ENCODE assay signal across 29 cellular contexts in the genomic region with DNA sequence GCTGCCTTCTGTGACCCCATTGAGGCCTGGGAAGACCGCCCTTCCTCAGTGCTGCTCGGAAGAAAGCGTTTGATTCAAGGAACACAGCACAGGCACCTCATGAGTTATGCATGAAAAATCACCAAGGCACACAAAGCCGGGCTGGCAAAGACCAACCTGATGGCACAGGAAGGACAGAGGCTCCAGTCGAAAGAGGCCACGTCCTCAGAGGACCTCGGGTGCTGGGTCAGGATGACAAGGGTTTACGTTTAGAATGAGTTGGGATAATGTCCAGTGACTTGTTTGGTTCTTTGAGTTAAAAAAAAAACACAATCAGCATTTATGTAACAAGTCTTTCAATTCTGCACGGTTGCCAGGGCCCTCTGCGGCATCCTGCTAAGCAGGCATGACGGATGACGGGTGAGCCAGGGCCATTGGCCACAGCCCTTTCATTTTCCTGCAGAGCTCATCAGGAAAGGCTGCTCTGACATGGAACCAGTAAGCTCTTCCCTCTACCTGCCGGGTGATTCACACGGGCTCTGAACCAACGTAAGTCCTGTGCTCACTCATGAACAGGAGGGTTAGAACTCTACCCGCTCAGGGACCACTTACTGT.
DNase-seq lines count a peak whose midpoint lies in the region; ATAC-seq, FAIRE-seq and TF ChIP-seq lines count a peak whose summit lies in the region.
"Had no signal": no experiment of that assay in that cellular context is flagged by ENCODE, and none has a peak within 500 bp of the region (broad histone marks: within the 10 kb centered on the region; RNA-seq: fewer than 3 reads in every experiment).

No MANE protein-coding gene starts in this region.

- no peaks in the 10 kb centered on the region for H3K9me2 ChIP-seq in GM23248 (ENCODE audit: insufficient read depth)

- peaks cover 40% of the 10 kb centered on the region for H3K4me1 Mint-ChIP-seq in type B pancreatic cell (ENCODE audit: unreplicated experiment)
- H3K4me1 Mint-ChIP-seq: activated naive CD4-positive, alpha-beta T cell treated with anti-CD3 and anti-CD28 coated beads, Interleukin-2, amount 50 U/mL, for 24 hours; immature natural killer cell; T-cell had no signal

- H3K27ac ChIP-seq in K562 (ENCODE audit: extremely low read depth, low read depth, low read length) = no peak overlapping the region
- H3K27ac ChIP-seq in GM23248 = no peak overlapping the region
- H3K27ac ChIP-seq in SJCRH30 = no peak overlapping the region
- no peak overlapping the region for H3K27ac ChIP-seq in tibial nerve
- H3K27ac ChIP-seq: colonic mucosa, esophagus muscularis mucosa, parathyroid adenoma, SJSA1, suprapubic skin had no signal

- no peaks in the 10 kb centered on the region for H3K36me3 ChIP-seq in K562 (ENCODE audit: control insufficient read depth, insufficient read depth, low read length)
- H3K36me3 ChIP-seq in GM23248 (ENCODE audit: low read depth) = no peaks in the 10 kb centered on the region
- no peaks in the 10 kb centered on the region for H3K36me3 ChIP-seq in SJCRH30
- no peaks in the 10 kb centered on the region for H3K36me3 ChIP-seq in tibial nerve
- H3K36me3 ChIP-seq: colonic mucosa, esophagus muscularis mucosa, SJSA1, suprapubic skin had no signal

- no peaks in the 10 kb centered on the region for H3K27me3 Mint-ChIP-seq in type B pancreatic cell

- H3K79me2 ChIP-seq in K562 (ENCODE audit: control insufficient read depth, insufficient read depth, low read length) (no peaks in the 10 kb centered on the region), GM23248 (ENCODE audit: insufficient read depth) (no peaks in the 10 kb centered on the region)
- H3K79me2 ChIP-seq: parathyroid adenoma had no signal

- peaks cover 8% of the 10 kb centered on the region; the same call in 1 of the 2 replicates for H4K20me1 ChIP-seq in K562 (replicated peaks; ENCODE audit: control insufficient read depth, insufficient read depth, low read length)
- no peaks in the 10 kb centered on the region for H4K20me1 ChIP-seq in GM23248 (ENCODE audit: insufficient read depth)

- WGBS in K562 (ENCODE audit: insufficient coverage, low coverage, missing lambda C conversion rate) = under 1% methylated on average over 16 of the region's 16 CpGs
- 69 to 70% methylated on average over 16 of the region's 16 CpGs for WGBS in GM23248 (ENCODE audit: low coverage in 1 of 2, low lambda C conversion rate in 2 of 2, missing lambda C conversion rate in 2 of 2), 2 experiments
- WGBS in tibial nerve, 2 donors = 73 to 86% methylated on average over 16 of the region's 16 CpGs

- peak overlapping the region; percentile 70 for H3K27ac Mint-ChIP-seq in type B pancreatic cell
- H3K27ac Mint-ChIP-seq: activated naive CD4-positive, alpha-beta T cell treated with anti-CD3 and anti-CD28 coated beads, Interleukin-2, amount 50 U/mL, for 24 hours; CD4-positive, alpha-beta T cell; immature natural killer cell; natural killer cell treated with Interleukin-12 subunit alpha and Interleukin-12 subunit beta and Interleukin-15 and Interleukin-18, amount 100 ng/mL, for 72 hours; T-cell had no signal

- TF ChIP-seq RAD21 in K562 (CRISPR knock-in tag; conservative IDR thresholded peaks at IDR 0.05 in 1 of 2, IDR thresholded peaks at IDR 0.05 in 1 of 2) = no peak

- no peak for DNase-seq in K562 (ENCODE audit: extremely low read depth in 1 of 4, low spot score in 3 of 4)
- DNase-seq in globus pallidus (ENCODE audit: low spot score) = peak; percentile 51
- DNase-seq in midbrain (lab: John Stamatoyannopoulos, UW) = peak; percentile 12
- DNase-seq in type B pancreatic cell (ENCODE audit: extremely low spot score, unreplicated experiment) = no peak
- no peak for DNase-seq in GM23248
- DNase-seq in SJCRH30 = no peak
- no peak for DNase-seq in tibial nerve (ENCODE audit: low spot score in 2 of 2)
- no peak for DNase-seq in HK-2 (ENCODE audit: unreplicated experiment)
- DNase-seq: activated CD4-positive, alpha-beta T cell treated with anti-CD3 and anti-CD28 coated beads, Interleukin-2, amount 50 U/mL, for 48 hours; activated CD8-positive, alpha-beta memory T cell treated with anti-CD3 and anti-CD28 coated beads, Interleukin-2, amount 50 U/mL, for 4 hours; CD4-positive, alpha-beta T cell; colonic mucosa; effector memory CD4-positive, alpha-beta T cell; immature natural killer cell; mucosa of descending colon; NCI-H2029; NCI-H526 treated with DMSO at 0.1 percent for 48 hours; stimulated activated naive CD4-positive, alpha-beta T cell; T-cell had no signal

- no peaks in the 10 kb centered on the region for H3F3A ChIP-seq in GM23248 (ENCODE audit: insufficient read depth)

- no peak overlapping the region for H3K4me3 ChIP-seq in K562
- H3K4me3 ChIP-seq in GM23248 = no peak overlapping the region
- no peak overlapping the region for H3K4me3 ChIP-seq in SJCRH30
- H3K4me3 ChIP-seq in tibial nerve = no peak overlapping the region
- H3K4me3 ChIP-seq: colonic mucosa, esophagus muscularis mucosa, mucosa of descending colon, SJSA1, suprapubic skin had no signal

- TF ChIP-seq CTCF in K562 (IDR thresholded peaks at IDR 0.05 in 2 of 3, conservative IDR thresholded peaks at IDR 0.05 in 1 of 3; ENCODE audit: insufficient read depth in 2 of 3, low read depth in 1 of 3, low read length in 3 of 3) (no peak), type B pancreatic cell (conservative IDR thresholded peaks at IDR 0.05) (no peak), tibial nerve (IDR thresholded peaks at IDR 0.05) (no peak)

- peaks cover 4% of the 10 kb centered on the region for H3K36me3 Mint-ChIP-seq in type B pancreatic cell
- H3K36me3 Mint-ChIP-seq: activated naive CD4-positive, alpha-beta T cell treated with anti-CD3 and anti-CD28 coated beads, Interleukin-2, amount 50 U/mL, for 24 hours; immature natural killer cell; natural killer cell treated with Interleukin-12 subunit alpha and Interleukin-12 subunit beta and Interleukin-15 and Interleukin-18, amount 100 ng/mL, for 72 hours; T-cell had no signal

- intact Hi-C loops in K562 (cut with micrococcal nuclease) = no loop called here

- H3K9ac ChIP-seq in K562 (ENCODE audit: insufficient read depth in 1 of 2, low read depth in 2 of 2, low read length in 2 of 2) (no peak overlapping the region), GM23248 (no peak overlapping the region)
- H3K9ac ChIP-seq: parathyroid adenoma had no signal

- H3K27me3 ChIP-seq in K562 (ENCODE audit: control insufficient read depth in 2 of 2, insufficient read depth in 2 of 2, low read length in 2 of 2) (peaks cover 12 to 66% of the 10 kb centered on the region in 2 experiments; a peak in 4 of 5 replicates), GM23248 (replicated peaks; ENCODE audit: insufficient read depth) (no peaks in the 10 kb centered on the region), SJCRH30 (peaks cover 7% of the 10 kb centered on the region; the same call in 1 of the 2 replicates), tibial nerve (no peaks in the 10 kb centered on the region)
- H3K27me3 ChIP-seq: colonic mucosa, esophagus muscularis mucosa, SJSA1, suprapubic skin had no signal

- peaks cover 15% of the 10 kb centered on the region for H3K9me3 Mint-ChIP-seq in type B pancreatic cell
- H3K9me3 Mint-ChIP-seq: activated naive CD4-positive, alpha-beta T cell treated with anti-CD3 and anti-CD28 coated beads, Interleukin-2, amount 50 U/mL, for 24 hours; CD4-positive, alpha-beta T cell; natural killer cell treated with Interleukin-12 subunit alpha and Interleukin-12 subunit beta and Interleukin-15 and Interleukin-18, amount 100 ng/mL, for 72 hours; T-cell had no signal

- no peaks in the 10 kb centered on the region; the same call in 1 of the 2 replicates for H3K9me3 ChIP-seq in K562 (replicated peaks; ENCODE audit: control insufficient read depth, insufficient read depth, low read depth, low read length)
- H3K9me3 ChIP-seq in GM23248 (ENCODE audit: low read depth) = no peaks in the 10 kb centered on the region
- no peaks in the 10 kb centered on the region for H3K9me3 ChIP-seq in SJCRH30 (replicated peaks)
- peaks cover 0 to 16% (median 0%) of the 10 kb centered on the region in 4 donors for H3K9me3 ChIP-seq in tibial nerve
- H3K9me3 ChIP-seq: colonic mucosa, esophagus muscularis mucosa, mucosa of descending colon, SJSA1, suprapubic skin had no signal

- H3K9me1 ChIP-seq in K562 (ENCODE audit: control insufficient read depth, insufficient read depth, low read length) = no peaks in the 10 kb centered on the region

- BruUV-seq in K562 (replicated peaks; lab: Mats Ljungman, UMichigan) = no TSS peak

- CTCF ChIA-PET in K562 (lab: Yijun Ruan, JAX; ENCODE audit: low intra/inter-chr PET ratio) = no interaction called here

- POLR2A ChIA-PET in K562 (lab: Yijun Ruan, JAX) = interaction anchor here (0.6 kb wide), 1 partner anchor 47 kb away, joined by 3 read pairs; no protein-coding TSS in a partner anchor

- in situ Hi-C loops in K562 (cut with MboI) (no loop called here), GM23248 (cut with MboI) (no loop called here)

- H3K4me2 ChIP-seq in K562 (ENCODE audit: insufficient read depth, low read length) (no peak overlapping the region), GM23248 (ENCODE audit: unreplicated experiment) (no peak overlapping the region)

- TF ChIP-seq EP300 in K562 (IDR thresholded peaks at IDR 0.05; ENCODE audit: low read length) = no peak
- no peak for TF ChIP-seq EP300 in tibial nerve (IDR thresholded peaks at IDR 0.05)

- no peak for ATAC-seq in K562
- ATAC-seq: mucosa of descending colon, T-cell had no signal

- H3K4me3 Mint-ChIP-seq in type B pancreatic cell = peak overlapping the region; percentile 35
- H3K4me3 Mint-ChIP-seq: activated naive CD4-positive, alpha-beta T cell treated with anti-CD3 and anti-CD28 coated beads, Interleukin-2, amount 50 U/mL, for 24 hours; CD4-positive, alpha-beta T cell; immature natural killer cell; natural killer cell treated with Interleukin-12 subunit alpha and Interleukin-12 subunit beta and Interleukin-15 and Interleukin-18, amount 100 ng/mL, for 72 hours; T-cell had no signal

- H3K4me1 ChIP-seq in K562 (replicated peaks in 1 of 2; ENCODE audit: control insufficient read depth in 2 of 2, insufficient read depth in 2 of 2, low read length in 2 of 2) (peaks cover 0 to 4% of the 10 kb centered on the region in 2 experiments; a peak in 1 of 5 replicates), GM23248 (ENCODE audit: insufficient read depth) (no peaks in the 10 kb centered on the region), SJCRH30 (no peaks in the 10 kb centered on the region), tibial nerve (no peaks in the 10 kb centered on the region)
- H3K4me1 ChIP-seq: colonic mucosa, esophagus muscularis mucosa, parathyroid adenoma, SJSA1 had no signal

- TF ChIP-seq POLR2A in K562 (conservative IDR thresholded peaks at IDR 0.05) (no peak), tibial nerve (IDR thresholded peaks at IDR 0.05) (no peak)

- H2AFZ ChIP-seq in K562 (ENCODE audit: low read depth, low read length) (no peak overlapping the region), GM23248 (no peak overlapping the region)
- H2AFZ ChIP-seq: parathyroid adenoma had no signal

- FAIRE-seq in K562 (lab: Jason Lieb, UNC) = no peak
- FAIRE-seq: bronchial epithelial cell, frontal cortex, GM12891, RCC 7860 had no signal

TF ChIP-seq in K562, 482 proteins besides CTCF, POLR2A, EP300 and RAD21 (continues in another document):
- TF ChIP-seq SMARCA4 (IDR thresholded peaks at IDR 0.05) (no peak), MAFG (tag; conservative IDR thresholded peaks at IDR 0.05) (peak; percentile 39; the same call in 1 of the 2 replicates), GTF2E2 (tag; IDR thresholded peaks at IDR 0.05) (no peak), TAF7 (tag; IDR thresholded peaks at IDR 0.05) (no peak), ESRRA (IDR thresholded peaks at IDR 0.05; ENCODE audit: borderline replicate concordance, low read depth) (no peak)

Comparison
In these comparisons a context has a peak if more than half of its experiments do, and no peak if none do; other contexts are left out.
1. DNase-seq: peak in globus pallidus (single experiment) and midbrain (single experiment); none in K562 (0 of 4), type B pancreatic cell (single experiment), GM23248 (single experiment), SJCRH30 (0 of 2), tibial nerve (0 of 2) and HK-2 (single experiment).